10 cellular contexts compared by ENCODE assay signal in the genomic region with DNA sequence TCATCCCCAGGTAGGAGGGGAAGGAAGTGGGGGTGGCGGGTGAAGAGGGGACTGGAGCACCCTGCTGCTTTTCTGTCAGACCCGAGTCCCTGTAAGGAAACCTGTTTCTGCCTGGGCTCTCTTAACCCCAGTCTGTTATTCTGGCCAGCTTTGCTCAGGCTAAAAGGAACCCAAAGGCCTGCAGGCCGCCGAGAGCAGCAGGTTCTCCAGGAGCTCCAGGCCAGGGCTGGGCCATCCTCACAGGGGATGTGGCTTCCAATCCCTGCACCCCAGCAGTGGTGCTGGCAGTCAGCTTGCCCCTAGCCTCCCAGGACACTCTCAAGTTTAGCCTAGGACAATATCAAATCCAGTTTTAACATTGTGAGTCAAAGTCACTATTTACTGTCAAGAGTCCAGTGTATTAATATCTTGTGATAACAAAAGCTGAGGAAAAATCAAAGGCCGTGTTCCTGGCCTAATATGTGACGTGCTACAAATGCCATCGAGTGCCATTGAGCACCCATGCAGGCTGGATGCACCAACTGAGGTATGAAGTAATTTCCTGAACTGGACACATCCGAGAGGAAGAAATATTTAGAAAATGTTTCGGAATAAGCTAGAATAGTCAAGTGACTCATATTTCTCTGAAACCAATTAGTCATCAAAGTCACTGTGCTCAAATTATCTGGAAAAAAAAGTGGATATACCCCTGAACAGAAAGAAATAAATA. TPM values are rescaled to one million over a fixed set of nuclear protein-coding genes. Genes with fewer than 3 reads are reported as not detected.
DNase-seq lines count a peak whose midpoint lies in the region; ATAC-seq, FAIRE-seq and TF ChIP-seq lines count a peak whose summit lies in the region.
"Had no signal": no experiment of that assay in that cellular context is flagged by ENCODE, and none has a peak within 500 bp of the region (broad histone marks: within the 10 kb centered on the region; RNA-seq: fewer than 3 reads in every experiment).

No MANE protein-coding gene starts in this region.

- POLR2A ChIA-PET in H1 (lab: Charles Lee; ENCODE audit: partially characterized antibody): interaction anchor here (0.8 to 1.1 kb wide), 2 partner anchors 13 to 33 kb away, joined by 3 read pairs; no protein-coding TSS in a partner anchor

- no peak overlapping the region for H4K8ac ChIP-seq in H1 (ENCODE audit: extremely low read depth, insufficient read depth, low read length)

- no peaks in the 10 kb centered on the region for H3K27me3 ChIP-seq in ACC112 (ENCODE audit: insufficient read depth, low read length)
- H3K27me3 ChIP-seq in H1 (replicated peaks in 1 of 4; ENCODE audit: control insufficient read depth in 3 of 4, extremely low read depth in 1 of 4, insufficient read depth in 3 of 4, low read length in 3 of 4): no peaks in the 10 kb centered on the region
- H3K27me3 ChIP-seq in mucosa of stomach (ENCODE audit: control insufficient read depth, insufficient read depth, low read length): no peaks in the 10 kb centered on the region

- DNase-seq in NCI-H226 (peak; percentile 57), H1 (ENCODE audit: low read depth in 1 of 2, low spot score in 2 of 2) (no peak), GM19239 (ENCODE audit: insufficient read length, low spot score) (no peak), DMS79 (lab: John Stamatoyannopoulos, UW) (no peak)
- DNase-seq: C1 segment of cervical spinal cord, SHP77 treated with DMSO at 0.1 percent for 48 hours had no signal

- no peak overlapping the region for H3K4me2 ChIP-seq in H1 (ENCODE audit: insufficient read depth in 1 of 2, low read depth in 2 of 2, low read length in 2 of 2)

- H3K14ac ChIP-seq in H1 (ENCODE audit: insufficient read length): no peak overlapping the region

- peaks cover 0 to 1% of the 10 kb centered on the region in 2 experiments for H4K20me1 ChIP-seq in H1 (replicated peaks in 1 of 2; ENCODE audit: control insufficient read depth in 1 of 2, insufficient read depth in 2 of 2, low read length in 2 of 2)

- no peak for TF ChIP-seq CTCF in H1 (IDR thresholded peaks at IDR 0.05; ENCODE audit: control extremely low read depth in 1 of 3, insufficient read depth in 1 of 3, low read depth in 1 of 3, low read length in 3 of 3)

- H2BK5ac ChIP-seq in H1 (ENCODE audit: low read depth, low read length): peak overlapping the region; percentile 0; the same call in 1 of the 2 replicates

- FAIRE-seq in H1 (lab: Jason Lieb, UNC) (no peak), GM19239 (lab: Jason Lieb, UNC) (no peak)

- 79% methylated on average over 9 of the region's 9 CpGs; no CpG with 5 or more reads in 1 of the 2 experiments for WGBS in H1 (ENCODE audit: extremely low coverage in 1 of 2, insufficient coverage in 1 of 2, insufficient read length in 1 of 2, insufficient replicate concordance in 2 of 2, low coverage in 1 of 2, low lambda C conversion rate in 2 of 2, missing lambda C conversion rate in 1 of 2), 2 experiments

- no peak for TF ChIP-seq RAD21 in H1 (IDR thresholded peaks at IDR 0.05 in 1 of 2, conservative IDR thresholded peaks at IDR 0.05 in 1 of 2; ENCODE audit: low read depth in 2 of 2, low read length in 2 of 2)

- H2AK5ac ChIP-seq in H1 (ENCODE audit: low read depth, low read length): no peak overlapping the region

- H4K91ac ChIP-seq in H1 (replicated peaks; ENCODE audit: insufficient read length, low read length): no peak overlapping the region

- H3K23me2 ChIP-seq in H1 (ENCODE audit: low read depth, low read length): peaks cover 3% of the 10 kb centered on the region; the same call in 1 of the 2 replicates

- H3K79me1 ChIP-seq in H1 (ENCODE audit: low read depth, low read length): no peaks in the 10 kb centered on the region

- TF ChIP-seq POLR2A in H1 (IDR thresholded peaks at IDR 0.05; ENCODE audit: control extremely low read depth in 1 of 2, low read depth in 2 of 2, low read length in 2 of 2): no peak

- H3K4me1 ChIP-seq in ACC112 (ENCODE audit: control insufficient read depth, insufficient read depth, low read length, unreplicated experiment): peaks cover 28% of the 10 kb centered on the region
- H3K4me1 ChIP-seq in H1 (replicated peaks in 1 of 4; ENCODE audit: control insufficient read depth in 3 of 4, insufficient read depth in 4 of 4, low read length in 3 of 4): peaks cover 0 to 9% (median 5%) of the 10 kb centered on the region in 4 experiments; a peak in 6 of 7 replicates
- H3K4me1 ChIP-seq in mucosa of stomach (ENCODE audit: control insufficient read depth, insufficient read depth, low read length): peaks cover 18% of the 10 kb centered on the region

- H2BK20ac ChIP-seq in H1 (ENCODE audit: low read length): no peak overlapping the region

- CTCF ChIA-PET in H1 (lab: Charles Lee; ENCODE audit: partially characterized antibody): interaction anchor here (1.1 to 5.4 kb wide), 9 partner anchors 9 to 169 kb away, joined by 3 to 34 read pairs (median 5); partner anchors contain the start of gene PKD1L1

- no peak for ATAC-seq in GM19023 (IDR thresholded peaks at IDR 0.05; ENCODE audit: unreplicated experiment)
- ATAC-seq in HG02759 (IDR thresholded peaks at IDR 0.05; ENCODE audit: unreplicated experiment): no peak

- no peak overlapping the region for H2BK15ac ChIP-seq in H1 (ENCODE audit: low read length)

- H3K4me3 ChIP-seq in ACC112 (ENCODE audit: low read depth, low read length) (peak overlapping the region; percentile 17; the same call in 1 of the 2 replicates), H1 (ENCODE audit: extremely low read depth in 1 of 4, insufficient read depth in 2 of 4, low read depth in 3 of 4, low read length in 4 of 4) (no peak overlapping the region), mucosa of stomach (ENCODE audit: low read length) (no peak overlapping the region)

- peak overlapping the region; percentile 3; the same call in 1 of the 2 replicates for H2BK12ac ChIP-seq in H1 (ENCODE audit: low read depth, low read length)

- no peaks in the 10 kb centered on the region for H3K36me3 ChIP-seq in ACC112 (ENCODE audit: insufficient read depth, low read length)
- no peaks in the 10 kb centered on the region for H3K36me3 ChIP-seq in H1 (ENCODE audit: control insufficient read depth in 2 of 4, insufficient read depth in 4 of 4, low read length in 3 of 4)
- H3K36me3 ChIP-seq in mucosa of stomach (ENCODE audit: control insufficient read depth, insufficient read depth, low read length): no peaks in the 10 kb centered on the region

- no peak overlapping the region for H4K5ac ChIP-seq in H1 (ENCODE audit: insufficient read length, low read depth, low read length)

- H3K9ac ChIP-seq in H1 (replicated peaks in 1 of 4; ENCODE audit: extremely low read depth in 1 of 4, low read depth in 3 of 4, low read length in 3 of 4): no peak overlapping the region
- H3K9ac ChIP-seq in mucosa of stomach (ENCODE audit: low read length): peak overlapping the region; percentile 13

- no peak overlapping the region for H3K23ac ChIP-seq in H1 (ENCODE audit: insufficient read length)

- H3K9me3 ChIP-seq in H1 (ENCODE audit: insufficient read depth in 2 of 2, low read depth in 1 of 2, low read length in 1 of 2) (no peaks in the 10 kb centered on the region), mucosa of stomach (ENCODE audit: control insufficient read depth, low read length) (no peaks in the 10 kb centered on the region)

- H3K4ac ChIP-seq in H1 (replicated peaks; ENCODE audit: insufficient read length, low read depth, low read length): no peak overlapping the region

- H2BK120ac ChIP-seq in H1 (replicated peaks; ENCODE audit: low read depth, low read length): no peak overlapping the region

- no peak for TF ChIP-seq EP300 in H1 (IDR thresholded peaks at IDR 0.05; ENCODE audit: borderline replicate concordance in 1 of 2, low read depth in 2 of 2, low read length in 2 of 2)

- H3K79me2 ChIP-seq in ACC112 (ENCODE audit: control insufficient read depth, insufficient read depth, low read length, unreplicated experiment): no peaks in the 10 kb centered on the region
- H3K79me2 ChIP-seq in H1 (ENCODE audit: control insufficient read depth in 1 of 2, insufficient read depth in 2 of 2, low read length in 2 of 2): no peaks in the 10 kb centered on the region

- H3K18ac ChIP-seq in H1 (ENCODE audit: extremely low read depth, low read length): no peak overlapping the region; the same call in 1 of the 2 replicates

- peak overlapping the region; percentile 91 for H3K27ac ChIP-seq in ACC112 (ENCODE audit: low read depth, low read length)
- no peak overlapping the region for H3K27ac ChIP-seq in H1 (ENCODE audit: low read depth, low read length)

- H2AFZ ChIP-seq in ACC112 (ENCODE audit: low read length, unreplicated experiment) (peak overlapping the region; percentile 43), H1 (ENCODE audit: low read length) (no peak overlapping the region)

- H3K56ac ChIP-seq in H1 (replicated peaks; ENCODE audit: insufficient read length, low read depth, low read length): no peak overlapping the region

TF ChIP-seq in H1, 55 proteins besides CTCF, POLR2A, EP300 and RAD21 (continues in another document):
- TF ChIP-seq YY1 (IDR thresholded peaks at IDR 0.05; ENCODE audit: low read depth, low read length) (no peak), MAFK (IDR thresholded peaks at IDR 0.05; ENCODE audit: low read depth, low read length) (no peak), TAF1 (IDR thresholded peaks at IDR 0.05; ENCODE audit: low read depth, low read length) (no peak)

RNA-seq across cellular contexts. Expression of gene PKD1L1, which starts 7.0 kb away (rescaled TPM):
- total RNA-seq in H1 (2021; fragmentation: NEBNext Ultra II Directional; extraction: Animal tissue kit (Norgen Biotek cat#: 25700)): 0.22 and 0.25 TPM in 2 replicates
- polyA plus RNA-seq in H1 (2011; rRNA removed): 0.35 and 0.46 TPM in 2 replicates
- 0.12 TPM for polyA plus RNA-seq in H1 (2011; cell fraction: cytosol; rRNA removed)
- 0.31 TPM for polyA plus RNA-seq in H1 (2011; cell fraction: nucleus; rRNA removed)
- polyA plus RNA-seq in H1 (2012, experiment 1 of 2): 0.04 to 0.19 TPM (median 0.09 TPM) in 4 replicates
- not detected for polyA plus RNA-seq in H1 (2012, experiment 2 of 2)
- 0.04 TPM for polyA plus RNA-seq in H1 (2013, experiment 1 of 2)
- 0.04 TPM for polyA plus RNA-seq in H1 (2013, experiment 2 of 2)
- 0.24 and 0.91 TPM in 2 replicates for polyA minus RNA-seq in H1 (2011; rRNA and poly(A)+ RNA removed)
- polyA minus RNA-seq in H1 (2011; cell fraction: cytosol; rRNA and poly(A)+ RNA removed): not detected
- polyA minus RNA-seq in H1 (2011; cell fraction: nucleus; rRNA and poly(A)+ RNA removed): 1.00 TPM

RNA-seq across cellular contexts. Expression of gene HUS1, which starts 38.1 kb away (rescaled TPM):
- total RNA-seq in H1 (2021; fragmentation: NEBNext Ultra II Directional; extraction: Animal tissue kit (Norgen Biotek cat#: 25700)): 32.0 and 33.0 TPM in 2 replicates
- 11.4 and 15.0 TPM in 2 replicates for polyA plus RNA-seq in H1 (2011; rRNA removed)
- 16.1 TPM for polyA plus RNA-seq in H1 (2011; cell fraction: cytosol; rRNA removed)
- 7.5 TPM for polyA plus RNA-seq in H1 (2011; cell fraction: nucleus; rRNA removed)
- 13.8 to 25.8 TPM (median 15.5 TPM) in 4 replicates for polyA plus RNA-seq in H1 (2012, experiment 1 of 2)
- polyA plus RNA-seq in H1 (2012, experiment 2 of 2): 7.0 TPM
- polyA plus RNA-seq in H1 (2013, experiment 1 of 2): 21.8 TPM
- polyA plus RNA-seq in H1 (2013, experiment 2 of 2): 19.4 TPM
- polyA minus RNA-seq in H1 (2011; rRNA and poly(A)+ RNA removed): 23.8 and 33.5 TPM in 2 replicates
- polyA minus RNA-seq in H1 (2011; cell fraction: cytosol; rRNA and poly(A)+ RNA removed): 20.3 TPM
- 29.9 TPM for polyA minus RNA-seq in H1 (2011; cell fraction: nucleus; rRNA and poly(A)+ RNA removed)
